ENCODE assay signal across 12 cellular contexts in the genomic region with DNA sequence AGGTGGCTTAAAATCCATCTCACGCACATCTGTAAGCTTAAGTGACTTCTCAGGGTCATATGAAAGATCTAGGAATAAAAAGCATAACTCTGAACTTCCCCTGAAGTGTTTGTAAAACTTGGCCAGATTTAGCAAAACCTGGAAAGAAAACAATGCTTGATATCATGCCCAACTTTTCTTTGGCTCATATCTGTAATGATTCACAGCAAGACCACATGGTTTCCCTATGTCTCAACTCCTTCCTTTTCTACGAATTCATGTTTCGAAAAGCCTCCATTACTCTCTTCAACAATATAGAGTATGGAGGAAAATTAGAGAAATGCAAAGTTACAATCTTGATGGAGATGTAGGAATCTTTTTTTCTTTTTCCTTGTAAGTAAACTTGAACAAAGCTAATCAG. TPM values are rescaled to one million over a fixed set of nuclear protein-coding genes. Genes with fewer than 3 reads are reported as not detected.
DNase-seq lines count a peak whose midpoint lies in the region; TF ChIP-seq lines count a peak whose summit lies in the region.
"Had no signal": no experiment of that assay in that cellular context is flagged by ENCODE, and none has a peak within 500 bp of the region (broad histone marks: within the 10 kb centered on the region; RNA-seq: fewer than 3 reads in every experiment).

No MANE protein-coding gene starts in this region.

- no peak overlapping the region for H3K4me3 Mint-ChIP-seq in activated CD4-positive, alpha-beta memory T cell treated with anti-CD3 and anti-CD28 coated beads, Interleukin-2, amount 10 ng/mL, durations not matched to agents 7 days and 5 days
- H3K4me3 Mint-ChIP-seq: CD8-positive, alpha-beta memory T cell; dendritic cell treated with granulocyte-macrophage colony-stimulating factor and Interleukin-4, amounts not matched to agents 40 ng/mL and 50 ng/mL, for 4 days had no signal

- H3K27ac Mint-ChIP-seq in activated CD4-positive, alpha-beta memory T cell treated with anti-CD3 and anti-CD28 coated beads, Interleukin-2, amount 10 ng/mL, durations not matched to agents 7 days and 5 days, result no peak overlapping the region
- H3K27ac Mint-ChIP-seq: CD8-positive, alpha-beta memory T cell; dendritic cell treated with granulocyte-macrophage colony-stimulating factor and Interleukin-4, amounts not matched to agents 40 ng/mL and 50 ng/mL, for 4 days had no signal

- CTCF ChIA-PET in activated CD4-positive, alpha-beta memory T cell treated with anti-CD3 and anti-CD28 coated beads, Interleukin-2, amount 10 ng/mL, durations not matched to agents 7 days and 5 days (lab: Charles Lee), result interaction anchor here (1.2 kb wide), 1 partner anchor 15 kb away, joined by 3 read pairs; no protein-coding TSS in a partner anchor

- peaks cover 7% of the 10 kb centered on the region for H3K27me3 Mint-ChIP-seq in activated CD4-positive, alpha-beta memory T cell treated with anti-CD3 and anti-CD28 coated beads, Interleukin-2, amount 10 ng/mL, durations not matched to agents 7 days and 5 days
- H3K27me3 Mint-ChIP-seq: dendritic cell treated with granulocyte-macrophage colony-stimulating factor and Interleukin-4, amounts not matched to agents 40 ng/mL and 50 ng/mL, for 4 days had no signal

- no peak overlapping the region for H3K4me3 ChIP-seq in HFF-Myc (replicated peaks; ENCODE audit: low read depth, low read length)
- H3K4me3 ChIP-seq in fibroblast of the aortic adventitia (ENCODE audit: low read depth, low read length), result no peak overlapping the region
- no peak overlapping the region for H3K4me3 ChIP-seq in retinal pigment epithelial cell (ENCODE audit: low read length)

- H3K9me3 Mint-ChIP-seq in activated CD4-positive, alpha-beta memory T cell treated with anti-CD3 and anti-CD28 coated beads, Interleukin-2, amount 10 ng/mL, durations not matched to agents 7 days and 5 days, result no peaks in the 10 kb centered on the region
- H3K9me3 Mint-ChIP-seq: CD8-positive, alpha-beta memory T cell; dendritic cell treated with granulocyte-macrophage colony-stimulating factor and Interleukin-4, amounts not matched to agents 40 ng/mL and 50 ng/mL, for 4 days had no signal

- TF ChIP-seq CTCF in HFF-Myc (IDR thresholded peaks at IDR 0.05; ENCODE audit: low read depth, low read length, missing control alignments), result no peak
- TF ChIP-seq CTCF in fibroblast of the aortic adventitia (IDR thresholded peaks at IDR 0.05; ENCODE audit: insufficient read depth, low read length), result no peak
- no peak for TF ChIP-seq CTCF in retinal pigment epithelial cell (conservative IDR thresholded peaks at IDR 0.05; ENCODE audit: low read depth, low read length)

- H3K36me3 Mint-ChIP-seq in activated CD4-positive, alpha-beta memory T cell treated with anti-CD3 and anti-CD28 coated beads, Interleukin-2, amount 10 ng/mL, durations not matched to agents 7 days and 5 days (ENCODE audit: low read depth), result no peaks in the 10 kb centered on the region
- H3K36me3 Mint-ChIP-seq: CD8-positive, alpha-beta memory T cell had no signal

- peaks cover 1% of the 10 kb centered on the region for H3K4me1 Mint-ChIP-seq in activated CD4-positive, alpha-beta memory T cell treated with anti-CD3 and anti-CD28 coated beads, Interleukin-2, amount 10 ng/mL, durations not matched to agents 7 days and 5 days
- H3K4me1 Mint-ChIP-seq: CD8-positive, alpha-beta memory T cell had no signal

- POLR2A ChIA-PET in activated CD4-positive, alpha-beta memory T cell treated with anti-CD3 and anti-CD28 coated beads, Interleukin-2, amount 10 ng/mL, durations not matched to agents 7 days and 5 days (lab: Charles Lee), result no interaction called here

- peak; percentile 78 for DNase-seq in HFF-Myc (ENCODE audit: extremely low read depth, low read depth)
- peak; percentile 50 for DNase-seq in amniotic stem cell (lab: John Stamatoyannopoulos, UW)
- peak; percentile 96 for DNase-seq in fibroblast of the aortic adventitia (ENCODE audit: low read depth)
- DNase-seq in retinal pigment epithelial cell (ENCODE audit: low read depth), result peak; percentile 72
- no peak for DNase-seq in NCI-H774 (lab: John Stamatoyannopoulos, UW)
- DNase-seq in activated CD8-positive, alpha-beta memory T cell treated with anti-CD3 and anti-CD28 coated beads, Interleukin-2, amount 50 U/mL, for 48 hours, result no peak
- DNase-seq in activated CD4-positive, alpha-beta memory T cell treated with anti-CD3 and anti-CD28 coated beads, Interleukin-2, amount 10 ng/mL, durations not matched to agents 7 days and 5 days, result no peak
- no peak for DNase-seq in T-helper 9 cell
- DNase-seq: activated CD8-positive, alpha-beta memory T cell treated with anti-CD3 and anti-CD28 coated beads for 24 hours; activated naive CD4-positive, alpha-beta T cell treated with Interleukin-2 at 50 U/mL for 16 hours; CD8-positive, alpha-beta memory T cell had no signal

RNA-seq across cellular contexts. Expression of a gene that starts 20.0 kb away (rescaled TPM):
- total RNA-seq in fibroblast of the aortic adventitia (ENCODE audit: low replicate concordance), result 3.4 and 6.2 TPM in 2 replicates
- total RNA-seq in activated CD4-positive, alpha-beta memory T cell treated with anti-CD3 and anti-CD28 coated beads, Interleukin-2, amount 10 ng/mL, durations not matched to agents 7 days and 5 days, result not detected
- total RNA-seq: CD8-positive, alpha-beta memory T cell had no signal

Comparison
In these comparisons a context has a peak if more than half of its experiments do, and no peak if none do; other contexts are left out.
1. DNase-seq: peak in HFF-Myc (single experiment), amniotic stem cell (single experiment), fibroblast of the aortic adventitia (single experiment) and retinal pigment epithelial cell (single experiment); none in NCI-H774 (single experiment), activated CD8-positive, alpha-beta memory T cell treated with anti-CD3 and anti-CD28 coated beads, Interleukin-2, amount 50 U/mL, for 48 hours (single experiment), activated CD4-positive, alpha-beta memory T cell treated with anti-CD3 and anti-CD28 coated beads, Interleukin-2, amount 10 ng/mL, durations not matched to agents 7 days and 5 days (single experiment) and T-helper 9 cell (single experiment).